ENCODE assay signal across 12 cellular contexts in the genomic region with DNA sequence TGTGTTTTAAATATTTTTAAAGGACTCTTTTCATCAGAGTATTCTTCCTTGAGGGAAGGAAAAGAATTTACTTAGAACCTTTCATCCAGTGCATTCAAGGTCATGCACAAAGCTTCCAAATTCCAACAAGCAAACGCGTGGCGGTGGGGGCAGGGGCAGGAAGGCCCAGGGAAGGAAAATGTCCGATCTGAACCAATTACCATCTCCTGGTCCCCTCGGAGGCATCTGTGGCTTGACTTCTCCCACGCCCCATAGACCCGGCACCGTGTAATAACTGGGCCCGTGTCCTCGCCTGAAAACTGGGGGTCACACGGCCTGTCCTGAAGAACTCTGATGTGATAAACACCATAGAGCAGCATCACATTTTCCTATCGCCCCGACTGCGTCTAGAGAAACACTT. TPM values are rescaled to one million over a fixed set of nuclear protein-coding genes. Genes with fewer than 3 reads are reported as not detected.
A peak's percentile ranks its signal among the peaks of the same experiment; 100 is the strongest.
DNase-seq lines count a peak whose midpoint lies in the region; ATAC-seq and TF ChIP-seq lines count a peak whose summit lies in the region.
"Had no signal": no experiment of that assay in that cellular context is flagged by ENCODE, and none has a peak within 500 bp of the region (broad histone marks: within the 10 kb centered on the region; RNA-seq: fewer than 3 reads in every experiment).

No MANE protein-coding gene starts in this region.

- no peak for ATAC-seq in T-helper 17 cell
- no peak for ATAC-seq in stimulated activated memory B cell treated with anti-CD40 and anti-IgM and Interleukin-4, amounts not matched to agents 10 μg/mL and 1 μg/mL and 100 μg/mL, for 72 hours
- ATAC-seq: A549 had no signal

- no peak for TF ChIP-seq CTCF in nephron progenitor cell (IDR thresholded peaks at IDR 0.05)

- no peaks in the 10 kb centered on the region for H3K9me3 ChIP-seq in T-helper 17 cell (ENCODE audit: control insufficient read depth, low read length, poor library complexity, severe bottlenecking)
- H3K9me3 ChIP-seq: A549, Caco-2, HAP-1 had no signal

- H3K9me3 Mint-ChIP-seq in nephron progenitor cell: peaks cover 4% of the 10 kb centered on the region
- no peaks in the 10 kb centered on the region for H3K9me3 Mint-ChIP-seq in stimulated activated memory B cell treated with anti-CD40 and anti-IgM and Interleukin-4, amounts not matched to agents 10 μg/mL and 1 μg/mL and 100 μg/mL, for 72 hours
- H3K9me3 Mint-ChIP-seq: CD4-positive, alpha-beta T cell had no signal

- no peaks in the 10 kb centered on the region for H3K27me3 Mint-ChIP-seq in T-helper 17 cell
- peaks cover 5% of the 10 kb centered on the region for H3K27me3 Mint-ChIP-seq in nephron progenitor cell (ENCODE audit: low read depth, poor library complexity)
- no peaks in the 10 kb centered on the region for H3K27me3 Mint-ChIP-seq in stimulated activated memory B cell treated with anti-CD40 and anti-IgM and Interleukin-4, amounts not matched to agents 10 μg/mL and 1 μg/mL and 100 μg/mL, for 72 hours
- H3K27me3 Mint-ChIP-seq: CD4-positive, alpha-beta T cell had no signal

- H3K27ac Mint-ChIP-seq in T-helper 17 cell: peak overlapping the region; percentile 34
- peak overlapping the region; percentile 45 for H3K27ac Mint-ChIP-seq in nephron progenitor cell
- no peak overlapping the region for H3K27ac Mint-ChIP-seq in stimulated activated memory B cell treated with anti-CD40 and anti-IgM and Interleukin-4, amounts not matched to agents 10 μg/mL and 1 μg/mL and 100 μg/mL, for 72 hours
- H3K27ac Mint-ChIP-seq: CD4-positive, alpha-beta T cell had no signal

- peak; percentile 26 for DNase-seq in activated CD8-positive, alpha-beta memory T cell treated with anti-CD3 and anti-CD28 coated beads, Interleukin-2, amount 50 U/mL, for 48 hours
- DNase-seq in activated CD8-positive, alpha-beta memory T cell treated with anti-CD3 and anti-CD28 coated beads for 24 hours: no peak
- DNase-seq in T-helper 17 cell (no peak), nephron progenitor cell (no peak), ureter (ENCODE audit: low spot score) (peak; percentile 22), NCI-H2196 (lab: John Stamatoyannopoulos, UW; ENCODE audit: unreplicated experiment) (no peak)
- DNase-seq: AML-193; Caco-2; CD4-positive, alpha-beta T cell had no signal

- peaks cover 2% of the 10 kb centered on the region for H3K4me1 Mint-ChIP-seq in T-helper 17 cell
- no peaks in the 10 kb centered on the region for H3K4me1 Mint-ChIP-seq in nephron progenitor cell
- H3K4me1 Mint-ChIP-seq in stimulated activated memory B cell treated with anti-CD40 and anti-IgM and Interleukin-4, amounts not matched to agents 10 μg/mL and 1 μg/mL and 100 μg/mL, for 72 hours: no peaks in the 10 kb centered on the region

- H3K36me3 Mint-ChIP-seq in T-helper 17 cell (ENCODE audit: low read depth) (peaks cover 4% of the 10 kb centered on the region), nephron progenitor cell (ENCODE audit: low read depth) (peaks cover 46% of the 10 kb centered on the region)
- peaks cover 49% of the 10 kb centered on the region for H3K36me3 Mint-ChIP-seq in stimulated activated memory B cell treated with anti-CD40 and anti-IgM and Interleukin-4, amounts not matched to agents 10 μg/mL and 1 μg/mL and 100 μg/mL, for 72 hours

- H3K4me3 Mint-ChIP-seq in T-helper 17 cell: no peak overlapping the region
- H3K4me3 Mint-ChIP-seq in nephron progenitor cell: no peak overlapping the region
- H3K4me3 Mint-ChIP-seq in stimulated activated memory B cell treated with anti-CD40 and anti-IgM and Interleukin-4, amounts not matched to agents 10 μg/mL and 1 μg/mL and 100 μg/mL, for 72 hours: no peak overlapping the region
- H3K4me3 Mint-ChIP-seq: CD4-positive, alpha-beta T cell had no signal

RNA-seq across cellular contexts. Expression of gene MEAK7, which starts 18.3 kb away (rescaled TPM):
- total RNA-seq in T-helper 17 cell (1 to 10 TPM; 5.7 to 8.9 TPM), ureter (53.9 TPM)

Comparison
In these comparisons a context has a peak if more than half of its experiments do, and no peak if none do; other contexts are left out.
1. DNase-seq: peak in activated CD8-positive, alpha-beta memory T cell treated with anti-CD3 and anti-CD28 coated beads, Interleukin-2, amount 50 U/mL, for 48 hours (single experiment) and ureter (single experiment); none in activated CD8-positive, alpha-beta memory T cell treated with anti-CD3 and anti-CD28 coated beads for 24 hours (single experiment), T-helper 17 cell (0 of 3), nephron progenitor cell (single experiment) and NCI-H2196 (single experiment).